ENCODE assay signal across 10 cellular contexts in genomic region chr4:85603437-85604336, GRCh38.
DNase-seq lines count a peak whose midpoint lies in the region; ATAC-seq and TF ChIP-seq lines count a peak whose summit lies in the region.
"Had no signal": no experiment of that assay in that cellular context is flagged by ENCODE, and none has a peak within 500 bp of the region (broad histone marks: within the 10 kb centered on the region; RNA-seq: fewer than 3 reads in every experiment).

No MANE protein-coding gene starts in this region.

- H3K27me3 Mint-ChIP-seq in HFFc6 (ENCODE audit: insufficient read depth) = no peaks in the 10 kb centered on the region

- no peak overlapping the region for H3K4me3 Mint-ChIP-seq in HFFc6

- H3K4me1 Mint-ChIP-seq in HFFc6 (ENCODE audit: low read depth) = no peaks in the 10 kb centered on the region; the same call in 1 of the 2 replicates

- peak; percentile 20 for DNase-seq in GM10248 (ENCODE audit: extremely low spot score)
- DNase-seq in HFFc6 = peak; percentile 12
- DNase-seq in NCI-H69 (lab: John Stamatoyannopoulos, UW) = peak; percentile 18
- no peak for DNase-seq in left ventricle myocardium superior
- DNase-seq in prostate gland (ENCODE audit: low spot score) = no peak
- no peak for DNase-seq in mammary epithelial cell
- DNase-seq in SW480 (ENCODE audit: low spot score) = no peak
- DNase-seq: activated naive CD4-positive, alpha-beta T cell; gastrocnemius medialis had no signal

- H3K36me3 ChIP-seq in prostate gland (no peaks in the 10 kb centered on the region), mammary epithelial cell (ENCODE audit: insufficient read depth, low read length) (no peaks in the 10 kb centered on the region)
- H3K36me3 ChIP-seq: gastrocnemius medialis had no signal

- H3K27ac ChIP-seq in prostate gland (no peak overlapping the region), mammary epithelial cell (ENCODE audit: insufficient read depth, low read depth, low read length) (no peak overlapping the region)
- H3K27ac ChIP-seq: gastrocnemius medialis had no signal

- intact Hi-C loops in left ventricle myocardium superior (cut with micrococcal nuclease) = no loop called here
- intact Hi-C loops in prostate gland (cut with DNase I) = no loop called here
- intact Hi-C loops in mammary epithelial cell (cut with micrococcal nuclease) = no loop called here

- in situ Hi-C loops in mammary epithelial cell (cut with MboI; ENCODE audit: low sequenced_read_pairs in 2 of 2) = no loop called here

- no peak overlapping the region for H3K9ac ChIP-seq in mammary epithelial cell (ENCODE audit: insufficient read depth, low read length)

- ATAC-seq in left ventricle myocardium superior = peak; percentile 67
- no peak for ATAC-seq in HG03439 (IDR thresholded peaks at IDR 0.05; ENCODE audit: unreplicated experiment)
- ATAC-seq: gastrocnemius medialis had no signal

- H3K79me2 ChIP-seq in mammary epithelial cell (ENCODE audit: insufficient read depth, low read length) = no peaks in the 10 kb centered on the region

- no peak overlapping the region for H3K27ac Mint-ChIP-seq in HFFc6

- H3K9me3 ChIP-seq in prostate gland (no peaks in the 10 kb centered on the region), mammary epithelial cell (replicated peaks; ENCODE audit: insufficient read depth, low read length) (no peaks in the 10 kb centered on the region)
- H3K9me3 ChIP-seq: gastrocnemius medialis had no signal

- no peaks in the 10 kb centered on the region for H3K4me1 ChIP-seq in prostate gland (replicated peaks)
- H3K4me1 ChIP-seq in mammary epithelial cell (ENCODE audit: insufficient read depth, low read length) = no peaks in the 10 kb centered on the region
- H3K4me1 ChIP-seq: gastrocnemius medialis had no signal

- no peak for TF ChIP-seq POLR2A in prostate gland (IDR thresholded peaks at IDR 0.05)

- no peak overlapping the region for H2AFZ ChIP-seq in mammary epithelial cell (ENCODE audit: low read depth, low read length)

- no peaks in the 10 kb centered on the region for H4K20me1 ChIP-seq in mammary epithelial cell (ENCODE audit: insufficient read depth, low read length)

- TF ChIP-seq CTCF in GM10248 (IDR thresholded peaks at IDR 0.05; ENCODE audit: control extremely low read depth, extremely low read depth, low read depth, missing control alignments) (no peak), HFFc6 (IDR thresholded peaks at IDR 0.05) (no peak), prostate gland (IDR thresholded peaks at IDR 0.05) (no peak), mammary epithelial cell (conservative IDR thresholded peaks at IDR 0.05 in 1 of 2, IDR thresholded peaks at IDR 0.05 in 1 of 2; ENCODE audit: extremely low read depth in 1 of 2, insufficient read depth in 1 of 2, low read depth in 1 of 2, low read length in 2 of 2) (no peak)

- WGBS in prostate gland = 67% methylated on average over 3 of the region's 3 CpGs
- 52% methylated on average over 3 of the region's 3 CpGs for WGBS in mammary epithelial cell (ENCODE audit: low coverage, missing lambda C conversion rate)

- dilution Hi-C loops in mammary epithelial cell (cut with HindIII; ENCODE audit: low sequenced_read_pairs) = no loop called here

- H3K4me2 ChIP-seq in mammary epithelial cell (ENCODE audit: insufficient read depth, low read depth, low read length) = no peak overlapping the region

- H3K9me3 Mint-ChIP-seq in HFFc6 = no peaks in the 10 kb centered on the region

- POLR2A ChIA-PET in GM10248 (lab: Yijun Ruan, JAX) = no interaction called here

- CTCF ChIA-PET in GM10248 (lab: Yijun Ruan, JAX) = no interaction called here
- CTCF ChIA-PET in mammary epithelial cell (lab: Charles Lee; ENCODE audit: low non-redundant PET) = no interaction called here

- no TSS peak for BruUV-seq in mammary epithelial cell (replicated peaks; lab: Mats Ljungman, UMichigan)

- H3K27me3 ChIP-seq in prostate gland (replicated peaks; ENCODE audit: insufficient read depth) (no peaks in the 10 kb centered on the region), mammary epithelial cell (ENCODE audit: insufficient read depth, low read length) (no peaks in the 10 kb centered on the region)
- H3K27me3 ChIP-seq: gastrocnemius medialis had no signal

- H3K36me3 Mint-ChIP-seq in HFFc6 (ENCODE audit: low read depth) = no peaks in the 10 kb centered on the region

- H3K4me3 ChIP-seq in prostate gland (no peak overlapping the region), mammary epithelial cell (replicated peaks in 1 of 3; ENCODE audit: insufficient read depth in 1 of 3, low read depth in 2 of 3, low read length in 3 of 3) (no peak overlapping the region)
- H3K4me3 ChIP-seq: gastrocnemius medialis had no signal

Comparison
In these comparisons a context has a peak if more than half of its experiments do, and no peak if none do; other contexts are left out.
1. DNase-seq: peak in GM10248 (single experiment), HFFc6 (single experiment) and NCI-H69 (single experiment); none in left ventricle myocardium superior (single experiment), prostate gland (single experiment), mammary epithelial cell (single experiment) and SW480 (single experiment).